Comparison of ENCODE assay signal across 1 cellular context in the genomic region with DNA sequence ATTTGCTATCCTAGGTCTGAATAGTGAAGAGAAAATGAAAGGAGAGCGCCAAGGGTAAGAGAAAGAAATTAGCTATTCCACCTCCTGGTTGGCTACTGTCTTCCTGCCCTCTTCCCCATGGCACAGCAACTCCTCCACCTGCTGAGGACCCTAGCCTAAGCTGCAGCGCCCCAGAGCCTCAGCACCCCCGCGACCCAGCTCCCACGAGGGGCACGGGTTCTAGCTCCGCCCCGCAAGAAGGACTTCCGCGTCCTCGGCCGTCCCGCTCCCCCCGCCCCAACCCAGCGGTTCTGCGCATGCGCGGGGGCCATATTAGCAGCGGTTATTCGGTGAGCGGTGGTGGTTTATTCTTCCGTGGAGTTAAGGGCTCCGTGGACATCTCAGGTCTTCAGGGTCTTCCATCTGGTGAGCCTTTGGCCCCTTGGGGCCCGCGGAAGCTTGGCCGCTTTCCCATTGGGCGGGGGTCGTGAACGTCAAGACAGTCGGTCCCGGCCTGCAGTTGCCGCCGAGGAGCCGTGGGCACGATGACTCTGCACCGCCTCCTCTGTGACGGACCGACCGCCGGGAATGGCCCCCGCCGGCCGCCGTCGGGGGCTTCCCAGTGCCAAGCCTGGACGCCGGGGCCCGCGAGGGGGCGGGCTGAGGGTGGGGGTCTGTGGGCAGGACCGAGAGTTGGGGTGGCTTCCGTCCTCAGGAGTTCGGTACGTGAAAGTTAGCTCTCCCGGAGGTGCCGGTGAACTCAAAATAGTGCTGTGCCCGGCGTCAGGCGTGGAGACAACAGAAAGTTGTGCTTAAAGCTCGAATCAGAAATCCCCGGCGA.
TF ChIP-seq lines count a peak whose summit lies in the region.

A gene (plus strand): TSS at position 310 of the 820 bp plus-strand sequence. CDS start 1,484 bp downstream, outside the sequence.

TF ChIP-seq in HepG2, 621 proteins besides CTCF, POLR2A, EP300 and RAD21 (continued from another document and continues in another):
- TF ChIP-seq, protein P1, sequence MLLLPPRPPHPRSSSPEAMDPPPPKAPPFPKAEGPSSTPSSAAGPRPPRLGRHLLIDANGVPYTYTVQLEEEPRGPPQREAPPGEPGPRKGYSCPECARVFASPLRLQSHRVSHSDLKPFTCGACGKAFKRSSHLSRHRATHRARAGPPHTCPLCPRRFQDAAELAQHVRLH (CRISPR knock-in tag; IDR thresholded peaks at IDR 0.05; ENCODE audit: borderline replicate concordance, low read depth): no peak
- TF ChIP-seq ZNF879 (CRISPR knock-in tag; IDR thresholded peaks at IDR 0.05): peak; percentile 31; the same call in 1 of the 2 replicates
- TF ChIP-seq, protein P2, sequence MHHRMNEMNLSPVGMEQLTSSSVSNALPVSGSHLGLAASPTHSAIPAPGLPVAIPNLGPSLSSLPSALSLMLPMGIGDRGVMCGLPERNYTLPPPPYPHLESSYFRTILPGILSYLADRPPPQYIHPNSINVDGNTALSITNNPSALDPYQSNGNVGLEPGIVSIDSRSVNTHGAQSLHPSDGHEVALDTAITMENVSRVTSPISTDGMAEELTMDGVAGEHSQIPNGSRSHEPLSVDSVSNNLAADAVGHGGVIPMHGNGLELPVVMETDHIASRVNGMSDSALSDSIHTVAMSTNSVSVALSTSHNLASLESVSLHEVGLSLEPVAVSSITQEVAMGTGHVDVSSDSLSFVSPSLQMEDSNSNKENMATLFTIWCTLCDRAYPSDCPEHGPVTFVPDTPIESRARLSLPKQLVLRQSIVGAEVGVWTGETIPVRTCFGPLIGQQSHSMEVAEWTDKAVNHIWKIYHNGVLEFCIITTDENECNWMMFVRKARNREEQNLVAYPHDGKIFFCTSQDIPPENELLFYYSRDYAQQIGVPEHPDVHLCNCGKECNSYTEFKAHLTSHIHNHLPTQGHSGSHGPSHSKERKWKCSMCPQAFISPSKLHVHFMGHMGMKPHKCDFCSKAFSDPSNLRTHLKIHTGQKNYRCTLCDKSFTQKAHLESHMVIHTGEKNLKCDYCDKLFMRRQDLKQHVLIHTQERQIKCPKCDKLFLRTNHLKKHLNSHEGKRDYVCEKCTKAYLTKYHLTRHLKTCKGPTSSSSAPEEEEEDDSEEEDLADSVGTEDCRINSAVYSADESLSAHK (CRISPR knock-in tag; IDR thresholded peaks at IDR 0.05; ENCODE audit: borderline replicate concordance): 0 out of 2 replicates have a peak, but pooled peaks have one; percentile 54
- TF ChIP-seq, protein P3, sequence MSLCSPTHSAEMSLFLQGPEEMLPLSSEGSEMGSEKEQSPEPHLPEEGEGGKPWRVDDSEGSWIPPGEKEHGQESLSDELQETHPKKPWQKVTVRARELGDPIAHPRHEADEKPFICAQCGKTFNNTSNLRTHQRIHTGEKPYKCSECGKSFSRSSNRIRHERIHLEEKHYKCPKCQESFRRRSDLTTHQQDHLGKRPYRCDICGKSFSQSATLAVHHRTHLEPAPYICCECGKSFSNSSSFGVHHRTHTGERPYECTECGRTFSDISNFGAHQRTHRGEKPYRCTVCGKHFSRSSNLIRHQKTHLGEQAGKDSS (CRISPR knock-in tag; IDR thresholded peaks at IDR 0.05; ENCODE audit: borderline replicate concordance, low read depth): no peak; the same call in 1 of the 2 replicates
- TF ChIP-seq, protein P4, sequence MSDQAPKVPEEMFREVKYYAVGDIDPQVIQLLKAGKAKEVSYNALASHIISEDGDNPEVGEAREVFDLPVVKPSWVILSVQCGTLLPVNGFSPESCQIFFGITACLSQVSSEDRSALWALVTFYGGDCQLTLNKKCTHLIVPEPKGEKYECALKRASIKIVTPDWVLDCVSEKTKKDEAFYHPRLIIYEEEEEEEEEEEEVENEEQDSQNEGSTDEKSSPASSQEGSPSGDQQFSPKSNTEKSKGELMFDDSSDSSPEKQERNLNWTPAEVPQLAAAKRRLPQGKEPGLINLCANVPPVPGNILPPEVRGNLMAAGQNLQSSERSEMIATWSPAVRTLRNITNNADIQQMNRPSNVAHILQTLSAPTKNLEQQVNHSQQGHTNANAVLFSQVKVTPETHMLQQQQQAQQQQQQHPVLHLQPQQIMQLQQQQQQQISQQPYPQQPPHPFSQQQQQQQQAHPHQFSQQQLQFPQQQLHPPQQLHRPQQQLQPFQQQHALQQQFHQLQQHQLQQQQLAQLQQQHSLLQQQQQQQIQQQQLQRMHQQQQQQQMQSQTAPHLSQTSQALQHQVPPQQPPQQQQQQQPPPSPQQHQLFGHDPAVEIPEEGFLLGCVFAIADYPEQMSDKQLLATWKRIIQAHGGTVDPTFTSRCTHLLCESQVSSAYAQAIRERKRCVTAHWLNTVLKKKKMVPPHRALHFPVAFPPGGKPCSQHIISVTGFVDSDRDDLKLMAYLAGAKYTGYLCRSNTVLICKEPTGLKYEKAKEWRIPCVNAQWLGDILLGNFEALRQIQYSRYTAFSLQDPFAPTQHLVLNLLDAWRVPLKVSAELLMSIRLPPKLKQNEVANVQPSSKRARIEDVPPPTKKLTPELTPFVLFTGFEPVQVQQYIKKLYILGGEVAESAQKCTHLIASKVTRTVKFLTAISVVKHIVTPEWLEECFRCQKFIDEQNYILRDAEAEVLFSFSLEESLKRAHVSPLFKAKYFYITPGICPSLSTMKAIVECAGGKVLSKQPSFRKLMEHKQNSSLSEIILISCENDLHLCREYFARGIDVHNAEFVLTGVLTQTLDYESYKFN (CRISPR knock-in tag; conservative IDR thresholded peaks at IDR 0.05): no peak
- TF ChIP-seq HMG20B (CRISPR knock-in tag; conservative IDR thresholded peaks at IDR 0.05): no peak
- no peak for TF ChIP-seq ZNF230 (CRISPR knock-in tag; IDR thresholded peaks at IDR 0.05)
- TF ChIP-seq, protein P5, sequence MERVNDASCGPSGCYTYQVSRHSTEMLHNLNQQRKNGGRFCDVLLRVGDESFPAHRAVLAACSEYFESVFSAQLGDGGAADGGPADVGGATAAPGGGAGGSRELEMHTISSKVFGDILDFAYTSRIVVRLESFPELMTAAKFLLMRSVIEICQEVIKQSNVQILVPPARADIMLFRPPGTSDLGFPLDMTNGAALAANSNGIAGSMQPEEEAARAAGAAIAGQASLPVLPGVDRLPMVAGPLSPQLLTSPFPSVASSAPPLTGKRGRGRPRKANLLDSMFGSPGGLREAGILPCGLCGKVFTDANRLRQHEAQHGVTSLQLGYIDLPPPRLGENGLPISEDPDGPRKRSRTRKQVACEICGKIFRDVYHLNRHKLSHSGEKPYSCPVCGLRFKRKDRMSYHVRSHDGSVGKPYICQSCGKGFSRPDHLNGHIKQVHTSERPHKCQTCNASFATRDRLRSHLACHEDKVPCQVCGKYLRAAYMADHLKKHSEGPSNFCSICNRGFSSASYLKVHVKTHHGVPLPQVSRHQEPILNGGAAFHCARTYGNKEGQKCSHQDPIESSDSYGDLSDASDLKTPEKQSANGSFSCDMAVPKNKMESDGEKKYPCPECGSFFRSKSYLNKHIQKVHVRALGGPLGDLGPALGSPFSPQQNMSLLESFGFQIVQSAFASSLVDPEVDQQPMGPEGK (CRISPR knock-in tag; IDR thresholded peaks at IDR 0.05): peak; percentile 84
- TF ChIP-seq ZSCAN29 (CRISPR knock-in tag; conservative IDR thresholded peaks at IDR 0.05): no peak
- TF ChIP-seq KLF15 (CRISPR knock-in tag; IDR thresholded peaks at IDR 0.05; ENCODE audit: borderline replicate concordance): no peak
- TF ChIP-seq SYNCRIP (IDR thresholded peaks at IDR 0.05; ENCODE audit: insufficient read depth, low read depth, low read length): no peak
- TF ChIP-seq, protein P6, sequence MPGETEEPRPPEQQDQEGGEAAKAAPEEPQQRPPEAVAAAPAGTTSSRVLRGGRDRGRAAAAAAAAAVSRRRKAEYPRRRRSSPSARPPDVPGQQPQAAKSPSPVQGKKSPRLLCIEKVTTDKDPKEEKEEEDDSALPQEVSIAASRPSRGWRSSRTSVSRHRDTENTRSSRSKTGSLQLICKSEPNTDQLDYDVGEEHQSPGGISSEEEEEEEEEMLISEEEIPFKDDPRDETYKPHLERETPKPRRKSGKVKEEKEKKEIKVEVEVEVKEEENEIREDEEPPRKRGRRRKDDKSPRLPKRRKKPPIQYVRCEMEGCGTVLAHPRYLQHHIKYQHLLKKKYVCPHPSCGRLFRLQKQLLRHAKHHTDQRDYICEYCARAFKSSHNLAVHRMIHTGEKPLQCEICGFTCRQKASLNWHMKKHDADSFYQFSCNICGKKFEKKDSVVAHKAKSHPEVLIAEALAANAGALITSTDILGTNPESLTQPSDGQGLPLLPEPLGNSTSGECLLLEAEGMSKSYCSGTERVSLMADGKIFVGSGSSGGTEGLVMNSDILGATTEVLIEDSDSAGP (CRISPR knock-in tag; IDR thresholded peaks at IDR 0.05; ENCODE audit: borderline replicate concordance): peak; percentile 88; the same call in 1 of the 2 replicates
- TF ChIP-seq AKAP8 (CRISPR knock-in tag; IDR thresholded peaks at IDR 0.05): 0 out of 2 replicates have a peak, but pooled peaks have one; percentile 35
- TF ChIP-seq ZNF234 (CRISPR knock-in tag; conservative IDR thresholded peaks at IDR 0.05): no peak
- no peak for TF ChIP-seq PCBP2 (optimal IDR thresholded peaks at IDR 0.05; ENCODE audit: low read depth, low read length, poor library complexity, severe bottlenecking)
- TF ChIP-seq CCDC6 (CRISPR knock-in tag; IDR thresholded peaks at IDR 0.05): peak; percentile 22; the same call in 1 of the 2 replicates
- no peak for TF ChIP-seq FOXK2 (IDR thresholded peaks at IDR 0.05)
- peak; percentile 93 for TF ChIP-seq YY1 (IDR thresholded peaks at IDR 0.05; ENCODE audit: insufficient read depth, insufficient replicate concordance, low read depth, low read length)
- TF ChIP-seq ZNF644 (CRISPR knock-in tag; IDR thresholded peaks at IDR 0.05; ENCODE audit: low read depth): no peak
- TF ChIP-seq ZNF883 (CRISPR knock-in tag; IDR thresholded peaks at IDR 0.05; ENCODE audit: not compliant biosample characterization): no peak
- peak; percentile 40; the same call in 1 of the 2 replicates for TF ChIP-seq TBX2 (CRISPR knock-in tag; IDR thresholded peaks at IDR 0.05; ENCODE audit: borderline replicate concordance)
- TF ChIP-seq ZNF101 (CRISPR knock-in tag; IDR thresholded peaks at IDR 0.05; ENCODE audit: borderline replicate concordance, low read depth): no peak
- TF ChIP-seq NFIB (CRISPR knock-in tag; IDR thresholded peaks at IDR 0.05; ENCODE audit: borderline replicate concordance): no peak
- TF ChIP-seq ZFP82 (CRISPR knock-in tag; IDR thresholded peaks at IDR 0.05; ENCODE audit: borderline replicate concordance): peak; percentile 24; the same call in 1 of the 2 replicates
- peak; percentile 70; the same call in 1 of the 2 replicates for TF ChIP-seq ZNF788 (CRISPR knock-in tag; IDR thresholded peaks at IDR 0.05; ENCODE audit: borderline replicate concordance)
- TF ChIP-seq ZNF841 (CRISPR knock-in tag; IDR thresholded peaks at IDR 0.05; ENCODE audit: borderline replicate concordance): no peak
- peak; percentile 74 for TF ChIP-seq ZNF263 (CRISPR knock-in tag; IDR thresholded peaks at IDR 0.05)
- TF ChIP-seq ZC3H13 (CRISPR knock-in tag; IDR thresholded peaks at IDR 0.05): peak; percentile 84; the same call in 1 of the 2 replicates
- TF ChIP-seq KAT7 (CRISPR knock-in tag; IDR thresholded peaks at IDR 0.05; ENCODE audit: borderline replicate concordance): peak; percentile 30; the same call in 1 of the 2 replicates
- TF ChIP-seq, protein P7, sequence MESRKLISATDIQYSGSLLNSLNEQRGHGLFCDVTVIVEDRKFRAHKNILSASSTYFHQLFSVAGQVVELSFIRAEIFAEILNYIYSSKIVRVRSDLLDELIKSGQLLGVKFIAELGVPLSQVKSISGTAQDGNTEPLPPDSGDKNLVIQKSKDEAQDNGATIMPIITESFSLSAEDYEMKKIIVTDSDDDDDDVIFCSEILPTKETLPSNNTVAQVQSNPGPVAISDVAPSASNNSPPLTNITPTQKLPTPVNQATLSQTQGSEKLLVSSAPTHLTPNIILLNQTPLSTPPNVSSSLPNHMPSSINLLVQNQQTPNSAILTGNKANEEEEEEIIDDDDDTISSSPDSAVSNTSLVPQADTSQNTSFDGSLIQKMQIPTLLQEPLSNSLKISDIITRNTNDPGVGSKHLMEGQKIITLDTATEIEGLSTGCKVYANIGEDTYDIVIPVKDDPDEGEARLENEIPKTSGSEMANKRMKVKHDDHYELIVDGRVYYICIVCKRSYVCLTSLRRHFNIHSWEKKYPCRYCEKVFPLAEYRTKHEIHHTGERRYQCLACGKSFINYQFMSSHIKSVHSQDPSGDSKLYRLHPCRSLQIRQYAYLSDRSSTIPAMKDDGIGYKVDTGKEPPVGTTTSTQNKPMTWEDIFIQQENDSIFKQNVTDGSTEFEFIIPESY (CRISPR knock-in tag; IDR thresholded peaks at IDR 0.05): no peak
- TF ChIP-seq ZNF329 (CRISPR knock-in tag; IDR thresholded peaks at IDR 0.05; ENCODE audit: low read depth): 0 out of 2 replicates have a peak, but pooled peaks have one; percentile 67
- TF ChIP-seq ZNF557 (CRISPR knock-in tag; IDR thresholded peaks at IDR 0.05): no peak
- no peak for TF ChIP-seq ZNF562 (CRISPR knock-in tag; IDR thresholded peaks at IDR 0.05; ENCODE audit: borderline replicate concordance)
- peak; percentile 54; the same call in 1 of the 2 replicates for TF ChIP-seq CHD2 (IDR thresholded peaks at IDR 0.05; ENCODE audit: low read depth, low read length)
- TF ChIP-seq ELF1 (CRISPR knock-in tag; IDR thresholded peaks at IDR 0.05): peak; percentile 97
- TF ChIP-seq GABPA (IDR thresholded peaks at IDR 0.05; ENCODE audit: low read depth, low read length): no peak
- peak; percentile 61 for TF ChIP-seq GABPA (CRISPR knock-in tag; IDR thresholded peaks at IDR 0.05; ENCODE audit: low read depth)
- no peak for TF ChIP-seq XBP1 (CRISPR knock-in tag; IDR thresholded peaks at IDR 0.05)
- peak; percentile 69; the same call in 1 of the 2 replicates for TF ChIP-seq ZNF547 (CRISPR knock-in tag; IDR thresholded peaks at IDR 0.05)
- TF ChIP-seq NFKB2 (CRISPR knock-in tag; IDR thresholded peaks at IDR 0.05; ENCODE audit: borderline replicate concordance): peak; percentile 85; the same call in 1 of the 2 replicates
